22 cellular contexts compared by ENCODE assay signal in genomic region chr17:247767-248166, GRCh38.
DNase-seq lines count a peak whose midpoint lies in the region; ATAC-seq and TF ChIP-seq lines count a peak whose summit lies in the region.
"Had no signal": no experiment of that assay in that cellular context is flagged by ENCODE, and none has a peak within 500 bp of the region (broad histone marks: within the 10 kb centered on the region; RNA-seq: fewer than 3 reads in every experiment).

No MANE protein-coding gene starts in this region.

- H3K27ac ChIP-seq in body of pancreas (no peak overlapping the region), lower lobe of right lung (no peak overlapping the region)
- H3K27ac ChIP-seq: ascending aorta, GM23248 had no signal

- H3K4me1 Mint-ChIP-seq in stimulated activated effector memory CD8-positive, alpha-beta T cell treated with anti-CD3 and anti-CD28 coated beads, Interleukin-12 subunit alpha, Interleukin-12 subunit beta, amount 100 ng/mL, for 72 hours: peaks cover 7% of the 10 kb centered on the region
- H3K4me1 Mint-ChIP-seq: activated CD4-positive, alpha-beta T cell treated with anti-CD3 and anti-CD28 coated beads, Interleukin-2, amount 10 ng/mL, durations not matched to agents 24 days and 14 days; nephron progenitor cell had no signal

- no peaks in the 10 kb centered on the region for H3K9me3 Mint-ChIP-seq in stimulated activated effector memory CD8-positive, alpha-beta T cell treated with anti-CD3 and anti-CD28 coated beads, Interleukin-12 subunit alpha, Interleukin-12 subunit beta, amount 100 ng/mL, for 72 hours
- H3K9me3 Mint-ChIP-seq: activated CD4-positive, alpha-beta T cell treated with anti-CD3 and anti-CD28 coated beads, Interleukin-2, amount 10 ng/mL, durations not matched to agents 24 days and 14 days; nephron progenitor cell; stimulated activated naive B cell treated with anti-CD40 and anti-IgM and Interleukin-4, amounts not matched to agents 10 μg/mL and 1 μg/mL and 100 μg/mL, for 72 hours had no signal

- H3K36me3 ChIP-seq in body of pancreas (replicated peaks in 1 of 2; ENCODE audit: insufficient read depth in 1 of 2, low read depth in 2 of 2): peaks cover 0 to 11% of the 10 kb centered on the region in 2 donors
- H3K36me3 ChIP-seq in lower lobe of right lung: peaks cover 6% of the 10 kb centered on the region
- H3K36me3 ChIP-seq: ascending aorta had no signal

- H3K36me3 Mint-ChIP-seq in stimulated activated effector memory CD8-positive, alpha-beta T cell treated with anti-CD3 and anti-CD28 coated beads, Interleukin-12 subunit alpha, Interleukin-12 subunit beta, amount 100 ng/mL, for 72 hours: no peaks in the 10 kb centered on the region
- H3K36me3 Mint-ChIP-seq: stimulated activated naive B cell treated with anti-CD40 and anti-IgM and Interleukin-4, amounts not matched to agents 10 μg/mL and 1 μg/mL and 100 μg/mL, for 72 hours had no signal

- H3K9me3 ChIP-seq in body of pancreas: no peaks in the 10 kb centered on the region
- H3K9me3 ChIP-seq in lower lobe of right lung: no peaks in the 10 kb centered on the region
- H3K9me3 ChIP-seq: ascending aorta had no signal

- no peak overlapping the region for H3K4me3 Mint-ChIP-seq in stimulated activated effector memory CD8-positive, alpha-beta T cell treated with anti-CD3 and anti-CD28 coated beads, Interleukin-12 subunit alpha, Interleukin-12 subunit beta, amount 100 ng/mL, for 72 hours
- H3K4me3 Mint-ChIP-seq: activated CD4-positive, alpha-beta T cell treated with anti-CD3 and anti-CD28 coated beads, Interleukin-2, amount 10 ng/mL, durations not matched to agents 24 days and 14 days; nephron progenitor cell; stimulated activated naive B cell treated with anti-CD40 and anti-IgM and Interleukin-4, amounts not matched to agents 10 μg/mL and 1 μg/mL and 100 μg/mL, for 72 hours had no signal

- 27 to 56% methylated on average over 7 to 8 of the region's 8 CpGs for WGBS in body of pancreas, 2 donors

- H3K27ac Mint-ChIP-seq in stimulated activated effector memory CD8-positive, alpha-beta T cell treated with anti-CD3 and anti-CD28 coated beads, Interleukin-12 subunit alpha, Interleukin-12 subunit beta, amount 100 ng/mL, for 72 hours: peak overlapping the region; percentile 79
- H3K27ac Mint-ChIP-seq: activated CD4-positive, alpha-beta T cell treated with anti-CD3 and anti-CD28 coated beads, Interleukin-2, amount 10 ng/mL, durations not matched to agents 24 days and 14 days; nephron progenitor cell; stimulated activated naive B cell treated with anti-CD40 and anti-IgM and Interleukin-4, amounts not matched to agents 10 μg/mL and 1 μg/mL and 100 μg/mL, for 72 hours had no signal

- H3K27me3 ChIP-seq in body of pancreas (no peaks in the 10 kb centered on the region), lower lobe of right lung (ENCODE audit: low read depth) (no peaks in the 10 kb centered on the region)
- H3K27me3 ChIP-seq: ascending aorta had no signal

- intact Hi-C loops in body of pancreas (cut with DNase I): no loop called here
- intact Hi-C loops in lower lobe of right lung (cut with DNase I): no loop called here

- peak; percentile 5 for DNase-seq in activated CD8-positive, alpha-beta memory T cell treated with anti-CD3 and anti-CD28 coated beads, Interleukin-2, amount 50 U/mL, for 4 hours
- DNase-seq in activated CD8-positive, alpha-beta memory T cell treated with anti-CD3 and anti-CD28 coated beads, Interleukin-2, amount 50 U/mL, for 48 hours: no peak
- DNase-seq in body of pancreas: peak in 2 of 4 donors; percentile 33 to 55
- peak; percentile 53 for DNase-seq in lower lobe of right lung
- DNase-seq in stimulated activated effector memory CD8-positive, alpha-beta T cell treated with anti-CD3 and anti-CD28 coated beads, Interleukin-12 subunit alpha, Interleukin-12 subunit beta, amount 100 ng/mL, for 72 hours (ENCODE audit: low spot score in 2 of 2): no peak
- DNase-seq in occipital lobe (lab: John Stamatoyannopoulos, UW): no peak
- DNase-seq in nucleus accumbens (lab: John Stamatoyannopoulos, UW): no peak
- no peak for DNase-seq in activated CD4-positive, alpha-beta T cell treated with anti-CD3 and anti-CD28 coated beads for 1 hour
- DNase-seq: 8988T; activated CD4-positive, alpha-beta T cell treated with anti-CD3 and anti-CD28 coated beads, Interleukin-2, amount 10 ng/mL, durations not matched to agents 24 days and 14 days; activated naive CD4-positive, alpha-beta T cell; Calu3; GM23248; KBM-7; mesendoderm; NCI-H187; NCI-H345; nephron progenitor cell; stimulated activated naive B cell treated with anti-CD40 and anti-IgM and Interleukin-4, amounts not matched to agents 10 μg/mL and 1 μg/mL and 100 μg/mL, for 72 hours; trophoblast cell had no signal

- no peak overlapping the region for H3K4me3 ChIP-seq in body of pancreas
- no peak overlapping the region for H3K4me3 ChIP-seq in lower lobe of right lung
- H3K4me3 ChIP-seq: ascending aorta, GM23248 had no signal

- TF ChIP-seq CTCF in body of pancreas (IDR thresholded peaks at IDR 0.05) (no peak), lower lobe of right lung (IDR thresholded peaks at IDR 0.05) (no peak)

- ATAC-seq in body of pancreas (peak; percentile 39), lower lobe of right lung (peak; percentile 62 to 85)
- ATAC-seq in stimulated activated effector memory CD8-positive, alpha-beta T cell treated with anti-CD3 and anti-CD28 coated beads, Interleukin-12 subunit alpha, Interleukin-12 subunit beta, amount 100 ng/mL, for 72 hours: no peak
- ATAC-seq: Panc1; stimulated activated naive B cell treated with anti-CD40 and anti-IgM and Interleukin-4, amounts not matched to agents 10 μg/mL and 1 μg/mL and 100 μg/mL, for 72 hours had no signal

- H3K4me1 ChIP-seq in body of pancreas (peaks cover 15% of the 10 kb centered on the region), lower lobe of right lung (peaks cover 13% of the 10 kb centered on the region)
- H3K4me1 ChIP-seq: ascending aorta had no signal

- TF ChIP-seq POLR2A in body of pancreas (IDR thresholded peaks at IDR 0.05): no peak

Comparison
In these comparisons a context has a peak if more than half of its experiments do, and no peak if none do; other contexts are left out.
1. DNase-seq: peak in activated CD8-positive, alpha-beta memory T cell treated with anti-CD3 and anti-CD28 coated beads, Interleukin-2, amount 50 U/mL, for 4 hours (single experiment) and lower lobe of right lung (single experiment); none in activated CD8-positive, alpha-beta memory T cell treated with anti-CD3 and anti-CD28 coated beads, Interleukin-2, amount 50 U/mL, for 48 hours (single experiment), stimulated activated effector memory CD8-positive, alpha-beta T cell treated with anti-CD3 and anti-CD28 coated beads, Interleukin-12 subunit alpha, Interleukin-12 subunit beta, amount 100 ng/mL, for 72 hours (0 of 2), occipital lobe (single experiment), nucleus accumbens (0 of 56) and activated CD4-positive, alpha-beta T cell treated with anti-CD3 and anti-CD28 coated beads for 1 hour (single experiment).